15 cellular contexts compared by ENCODE assay signal in genomic region chr9:76004526-76004925, GRCh38.
DNase-seq lines count a peak whose midpoint lies in the region; ATAC-seq lines count a peak whose summit lies in the region.
"Had no signal": no experiment of that assay in that cellular context is flagged by ENCODE, and none has a peak within 500 bp of the region (broad histone marks: within the 10 kb centered on the region; RNA-seq: fewer than 3 reads in every experiment).

No MANE protein-coding gene starts in this region.

- peak overlapping the region; percentile 35 to 51 for H3K4me3 Mint-ChIP-seq in activated T-cell treated with anti-CD3 and anti-CD28 coated beads, Interleukin-2, amount 50 U/mL, for 72 hours
- H3K4me3 Mint-ChIP-seq: CD8-positive, alpha-beta memory T cell; memory B cell; T-helper 2 cell treated with Interferon-gamma antibody and Interleukin-4, amounts not matched to agents 5 μg/mL and 100 μg/mL, for 36 hours had no signal

- H3K27ac Mint-ChIP-seq in activated T-cell treated with anti-CD3 and anti-CD28 coated beads, Interleukin-2, amount 50 U/mL, for 72 hours = no peak overlapping the region
- H3K27ac Mint-ChIP-seq: CD8-positive, alpha-beta memory T cell; memory B cell; T-helper 2 cell treated with Interferon-gamma antibody and Interleukin-4, amounts not matched to agents 5 μg/mL and 100 μg/mL, for 36 hours had no signal

- peaks cover 56% of the 10 kb centered on the region for H3K4me1 Mint-ChIP-seq in activated T-cell treated with anti-CD3 and anti-CD28 coated beads, Interleukin-2, amount 50 U/mL, for 72 hours (ENCODE audit: low read depth)
- H3K4me1 Mint-ChIP-seq: memory B cell had no signal

- H3K9me3 Mint-ChIP-seq in activated T-cell treated with anti-CD3 and anti-CD28 coated beads, Interleukin-2, amount 50 U/mL, for 72 hours = no peaks in the 10 kb centered on the region
- H3K9me3 Mint-ChIP-seq: T-helper 2 cell treated with Interferon-gamma antibody and Interleukin-4, amounts not matched to agents 5 μg/mL and 100 μg/mL, for 36 hours had no signal

- no peaks in the 10 kb centered on the region for H3K36me3 Mint-ChIP-seq in activated T-cell treated with anti-CD3 and anti-CD28 coated beads, Interleukin-2, amount 50 U/mL, for 72 hours (ENCODE audit: insufficient read depth in 2 of 2)
- H3K36me3 Mint-ChIP-seq: CD8-positive, alpha-beta memory T cell; memory B cell had no signal

- H3K27me3 Mint-ChIP-seq in activated T-cell treated with anti-CD3 and anti-CD28 coated beads, Interleukin-2, amount 50 U/mL, for 72 hours (ENCODE audit: low read depth) = no peaks in the 10 kb centered on the region
- H3K27me3 Mint-ChIP-seq: CD8-positive, alpha-beta memory T cell; memory B cell had no signal

- no peak for DNase-seq in activated T-cell treated with anti-CD3 and anti-CD28 coated beads, Interleukin-2, amount 50 U/mL, for 72 hours
- DNase-seq in activated T-cell treated with anti-CD3 and anti-CD28 coated beads for 4 hours (no peak), midbrain (lab: John Stamatoyannopoulos, UW) (no peak), OCI-M2 (lab: John Stamatoyannopoulos, UW; ENCODE audit: unreplicated experiment) (no peak)
- DNase-seq in stimulated activated naive CD8-positive, alpha-beta T cell treated with anti-CD3 and anti-CD28 coated beads, Interleukin-15, Interleukin-2, amounts not matched to agents 100 U/mL and 50 U/mL, for 24 hours = no peak
- DNase-seq: ACHN; CD8-positive, alpha-beta memory T cell; NCI-H146; NCI-H345; thyroid gland had no signal

- ATAC-seq in activated T-cell treated with anti-CD3 and anti-CD28 coated beads, Interleukin-2, amount 50 U/mL, for 72 hours (replicated peaks in 1 of 2) = peak; percentile 64
- ATAC-seq in GM21717 (IDR thresholded peaks at IDR 0.05; ENCODE audit: unreplicated experiment) (peak; percentile 76), HG03342 (IDR thresholded peaks at IDR 0.05; ENCODE audit: unreplicated experiment) (peak; percentile 53), GM21423 (IDR thresholded peaks at IDR 0.05; ENCODE audit: unreplicated experiment) (no peak)
- ATAC-seq in stimulated activated naive CD8-positive, alpha-beta T cell treated with anti-CD3 and anti-CD28 coated beads, Interleukin-15, Interleukin-2, amounts not matched to agents 100 U/mL and 50 U/mL, for 24 hours = peak; percentile 82
